In the genomic region with DNA sequence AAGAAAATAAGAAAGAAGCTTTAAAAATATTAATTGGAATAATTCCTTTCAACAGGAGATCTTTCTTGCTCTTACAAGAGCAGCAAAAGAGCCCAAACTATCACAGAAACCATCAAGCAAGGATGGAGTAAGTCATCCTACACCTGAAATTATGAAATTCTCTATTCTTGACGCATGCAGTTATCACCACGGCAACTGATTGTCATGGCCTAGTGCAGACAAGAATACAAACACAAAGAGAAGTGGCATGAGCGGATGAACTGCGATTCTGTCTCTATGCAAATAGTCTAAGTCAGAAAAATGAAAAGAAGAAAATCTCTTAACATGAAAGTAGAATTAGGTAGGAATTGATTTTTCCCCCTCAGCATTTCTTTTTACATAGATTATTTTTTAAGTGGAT, we compare ENCODE assay signal across 20 cellular contexts.
"Had no signal": no experiment of that assay in that cellular context is flagged by ENCODE, and none has a peak within 500 bp of the region (broad histone marks: within the 10 kb centered on the region; RNA-seq: fewer than 3 reads in every experiment).

No MANE protein-coding gene starts in this region.

- H3K36me3 ChIP-seq: gastrocnemius medialis, lower lobe of right lung, neutrophil, pancreas had no signal

- H3K4me3 ChIP-seq: gastrocnemius medialis, lower lobe of right lung, pancreas, smooth muscle cell had no signal

- FAIRE-seq: keratinocyte, pancreas had no signal

- ATAC-seq: activated CD8-positive, alpha-beta T cell treated with anti-CD3 and anti-CD28 coated beads, Interleukin-2, amount 10 ng/mL, durations not matched to agents 7 days and 5 days; activated naive CD8-positive, alpha-beta T cell treated with anti-CD3 and anti-CD28 coated beads, Interleukin-2, amount 50 U/mL, for 24 hours; esophagus mucosa; gastrocnemius medialis; lower lobe of right lung; natural killer cell; pancreas; sciatic nerve; stimulated activated naive CD8-positive, alpha-beta T cell treated with anti-CD3 and anti-CD28 coated beads, Interleukin-15, amount 100 ng/mL, for 72 hours had no signal

- DNase-seq: activated CD4-positive, alpha-beta T cell treated with anti-CD3 and anti-CD28 coated beads, Interleukin-2, amount 10 ng/mL, durations not matched to agents 7 days and 5 days; activated CD8-positive, alpha-beta T cell treated with anti-CD3 and anti-CD28 coated beads, Interleukin-2, amount 10 ng/mL, durations not matched to agents 7 days and 5 days; activated effector memory CD4-positive, alpha-beta T cell treated with Interleukin-2 at 50 U/mL for 16 hours; activated naive CD4-positive, alpha-beta T cell treated with anti-CD3 and anti-CD28 coated beads, Interleukin-2, amount 10 ng/mL, durations not matched to agents 7 days and 5 days; activated naive CD8-positive, alpha-beta T cell treated with anti-CD3 and anti-CD28 coated beads, Interleukin-2, amount 50 U/mL, for 24 hours; activated T-cell treated with anti-CD3 and anti-CD28 coated beads, Interleukin-2, amount 50 U/mL, for 24 hours; aorta; effector CD4-positive, alpha-beta T cell; gastrocnemius medialis; lower lobe of right lung; natural killer cell; pancreas; stimulated activated CD4-positive, alpha-beta T cell treated with anti-CD3 and anti-CD28 coated beads, Interleukin-4, amount 100 ng/mL, for 1 hour; stimulated activated naive CD8-positive, alpha-beta T cell treated with anti-CD3 and anti-CD28 coated beads, Interleukin-15, amount 100 ng/mL, for 72 hours; trophoblast cell had no signal

- H3K27me3 ChIP-seq: gastrocnemius medialis, pancreas had no signal
